ENCODE assay signal across 29 cellular contexts in genomic region chr20:29472606-29473005, GRCh38.
"Had no signal": no experiment of that assay in that cellular context is flagged by ENCODE, and none has a peak within 500 bp of the region (broad histone marks: within the 10 kb centered on the region; RNA-seq: fewer than 3 reads in every experiment).

No MANE protein-coding gene starts in this region.

- H3K4me1 ChIP-seq: ascending aorta, breast epithelium, colonic mucosa, esophagus squamous epithelium, gastroesophageal sphincter, heart right ventricle had no signal

- H3K27ac ChIP-seq: ascending aorta, breast epithelium, cardiac muscle cell, colonic mucosa, epithelial cell of prostate, esophagus squamous epithelium, gastroesophageal sphincter, heart right ventricle, WERI-Rb-1 had no signal

- H3K4me1 Mint-ChIP-seq: activated CD4-positive, alpha-beta memory T cell treated with anti-CD3 and anti-CD28 coated beads, Interleukin-2, amount 10 ng/mL, durations not matched to agents 7 days and 5 days; activated CD4-positive, alpha-beta T cell treated with anti-CD3 and anti-CD28 coated beads for 36 hours; activated CD4-positive, alpha-beta T cell treated with anti-CD3 and anti-CD28 coated beads, Interleukin-2, amount 10 ng/mL, durations not matched to agents 7 days and 5 days; activated naive CD4-positive, alpha-beta T cell treated with anti-CD3 and anti-CD28 coated beads, Interleukin-2, amount 10 ng/mL, durations not matched to agents 7 days and 5 days; activated naive CD8-positive, alpha-beta T cell treated with anti-CD3 and anti-CD28 coated beads, Interleukin-2, amount 10 ng/mL, durations not matched to agents 7 days and 5 days; brain had no signal

- H3K4me3 Mint-ChIP-seq: activated CD4-positive, alpha-beta memory T cell treated with anti-CD3 and anti-CD28 coated beads, Interleukin-2, amount 10 ng/mL, durations not matched to agents 7 days and 5 days; activated CD4-positive, alpha-beta T cell treated with anti-CD3 and anti-CD28 coated beads for 36 hours; activated CD4-positive, alpha-beta T cell treated with anti-CD3 and anti-CD28 coated beads, Interleukin-2, amount 10 ng/mL, durations not matched to agents 7 days and 5 days; activated naive CD4-positive, alpha-beta T cell treated with anti-CD3 and anti-CD28 coated beads, Interleukin-2, amount 10 ng/mL, durations not matched to agents 7 days and 5 days; activated naive CD8-positive, alpha-beta T cell treated with anti-CD3 and anti-CD28 coated beads, Interleukin-2, amount 10 ng/mL, durations not matched to agents 7 days and 5 days; activated T-cell treated with anti-CD3 and anti-CD28 coated beads, Interleukin-2, amount 50 U/mL, for 24 hours; activated T-cell treated with anti-CD3 and anti-CD28 coated beads, Interleukin-2, amount 50 U/mL, for 72 hours; brain had no signal

- H3K27me3 ChIP-seq: ascending aorta, breast epithelium, cardiac muscle cell, colonic mucosa, esophagus squamous epithelium, gastroesophageal sphincter, heart right ventricle had no signal

- H3K27ac Mint-ChIP-seq: activated CD4-positive, alpha-beta memory T cell treated with anti-CD3 and anti-CD28 coated beads, Interleukin-2, amount 10 ng/mL, durations not matched to agents 7 days and 5 days; activated CD4-positive, alpha-beta T cell treated with anti-CD3 and anti-CD28 coated beads for 36 hours; activated CD4-positive, alpha-beta T cell treated with anti-CD3 and anti-CD28 coated beads, Interleukin-2, amount 10 ng/mL, durations not matched to agents 7 days and 5 days; activated naive CD4-positive, alpha-beta T cell treated with anti-CD3 and anti-CD28 coated beads, Interleukin-2, amount 10 ng/mL, durations not matched to agents 7 days and 5 days; activated naive CD4-positive, alpha-beta T cell treated with anti-CD3 and anti-CD28 coated beads, Interleukin-2, amount 50 U/mL, for 72 hours; activated naive CD8-positive, alpha-beta T cell treated with anti-CD3 and anti-CD28 coated beads, Interleukin-2, amount 10 ng/mL, durations not matched to agents 7 days and 5 days; activated T-cell treated with anti-CD3 and anti-CD28 coated beads, Interleukin-2, amount 50 U/mL, for 24 hours; activated T-cell treated with anti-CD3 and anti-CD28 coated beads, Interleukin-2, amount 50 U/mL, for 72 hours; brain had no signal

- H3K4me3 ChIP-seq: ascending aorta, breast epithelium, cardiac muscle cell, colonic mucosa, esophagus squamous epithelium, gastroesophageal sphincter, heart right ventricle had no signal

- ATAC-seq: activated CD4-positive, alpha-beta T cell treated with anti-CD3 and anti-CD28 coated beads for 36 hours; activated naive CD4-positive, alpha-beta T cell treated with anti-CD3 and anti-CD28 coated beads, Interleukin-2, amount 50 U/mL, for 72 hours; activated T-cell treated with anti-CD3 and anti-CD28 coated beads, Interleukin-2, amount 50 U/mL, for 72 hours; gastroesophageal sphincter; heart right ventricle had no signal

- H3K27me3 Mint-ChIP-seq: activated CD4-positive, alpha-beta memory T cell treated with anti-CD3 and anti-CD28 coated beads, Interleukin-2, amount 10 ng/mL, durations not matched to agents 7 days and 5 days; activated CD4-positive, alpha-beta T cell treated with anti-CD3 and anti-CD28 coated beads for 36 hours; activated CD4-positive, alpha-beta T cell treated with anti-CD3 and anti-CD28 coated beads, Interleukin-2, amount 10 ng/mL, durations not matched to agents 7 days and 5 days; activated naive CD4-positive, alpha-beta T cell treated with anti-CD3 and anti-CD28 coated beads, Interleukin-2, amount 10 ng/mL, durations not matched to agents 7 days and 5 days; activated naive CD8-positive, alpha-beta T cell treated with anti-CD3 and anti-CD28 coated beads, Interleukin-2, amount 10 ng/mL, durations not matched to agents 7 days and 5 days; activated T-cell treated with anti-CD3 and anti-CD28 coated beads, Interleukin-2, amount 50 U/mL, for 24 hours; brain had no signal

- H3K9me3 ChIP-seq: breast epithelium, colonic mucosa had no signal

- H3K36me3 ChIP-seq: ascending aorta, breast epithelium, cardiac muscle cell, colonic mucosa, esophagus squamous epithelium, gastroesophageal sphincter, heart right ventricle, WERI-Rb-1 had no signal

- DNase-seq: activated CD4-positive, alpha-beta memory T cell treated with anti-CD3 and anti-CD28 coated beads, Interleukin-2, amount 10 ng/mL, durations not matched to agents 7 days and 5 days; activated CD4-positive, alpha-beta T cell treated with anti-CD3 and anti-CD28 coated beads for 36 hours; activated CD4-positive, alpha-beta T cell treated with anti-CD3 and anti-CD28 coated beads, Interleukin-2, amount 10 ng/mL, durations not matched to agents 7 days and 5 days; activated CD4-positive, alpha-beta T cell treated with anti-CD3 and anti-CD28 coated beads, Interleukin-2, amount 50 U/mL, for 4 hours; activated CD4-positive, CD25-positive, alpha-beta regulatory T cell; activated CD4-positive, CD25-positive, alpha-beta regulatory T cell treated with anti-CD3 and anti-CD28 coated beads, Interleukin-2, amount 50 U/mL, for 72 hours; activated CD8-positive, alpha-beta memory T cell treated with anti-CD3 and anti-CD28 coated beads, Interleukin-2, amount 50 U/mL, for 48 hours; activated gamma-delta T cell; activated naive CD4-positive, alpha-beta T cell; activated naive CD4-positive, alpha-beta T cell treated with anti-CD3 and anti-CD28 coated beads, Interleukin-2, amount 10 ng/mL, durations not matched to agents 7 days and 5 days; activated naive CD8-positive, alpha-beta T cell treated with anti-CD3 and anti-CD28 coated beads, Interleukin-2, amount 10 ng/mL, durations not matched to agents 7 days and 5 days; activated T-cell treated with anti-CD3 and anti-CD28 coated beads for 4 hours; activated T-cell treated with anti-CD3 and anti-CD28 coated beads, Interleukin-2, amount 50 U/mL, for 24 hours; activated T-cell treated with anti-CD3 and anti-CD28 coated beads, Interleukin-2, amount 50 U/mL, for 72 hours; central memory CD4-positive, alpha-beta T cell; cerebellar nuclear complex; colonic mucosa; effector CD8-positive, alpha-beta T cell; esophagus squamous epithelium; foreskin melanocyte; heart right ventricle; WERI-Rb-1 had no signal

- H3K36me3 Mint-ChIP-seq: brain had no signal
